Comparison of ENCODE assay signal across 17 cellular contexts in genomic region chr20:60535211-60535610, GRCh38.
DNase-seq lines count a peak whose midpoint lies in the region; ATAC-seq and TF ChIP-seq lines count a peak whose summit lies in the region.
"Had no signal": no experiment of that assay in that cellular context is flagged by ENCODE, and none has a peak within 500 bp of the region (broad histone marks: within the 10 kb centered on the region; RNA-seq: fewer than 3 reads in every experiment).

No MANE protein-coding gene starts in this region.

- H3K9me3 Mint-ChIP-seq in CD8-positive, alpha-beta memory T cell: peaks cover 0 to 2% (median 0%) of the 10 kb centered on the region in 5 donors
- H3K9me3 Mint-ChIP-seq in CD14-positive monocyte: peaks cover 0 to 4% (median 0%) of the 10 kb centered on the region in 7 donors

- POLR2A ChIA-PET in CD8-positive, alpha-beta memory T cell (lab: Charles Lee): no interaction called here

- no peak overlapping the region for H3K4ac ChIP-seq in mesendoderm (ENCODE audit: low read depth, low read length)

- no peak overlapping the region for H4K5ac ChIP-seq in mesendoderm (ENCODE audit: low read length)

- H3K4me1 ChIP-seq in mesendoderm (ENCODE audit: control insufficient read depth, low read depth, low read length): no peaks in the 10 kb centered on the region
- no peaks in the 10 kb centered on the region for H3K4me1 ChIP-seq in CD8-positive, alpha-beta memory T cell (ENCODE audit: insufficient read depth, low read length)
- H3K4me1 ChIP-seq: A549 had no signal

- H4K8ac ChIP-seq in mesendoderm (ENCODE audit: low read depth, low read length): no peak overlapping the region

- no peak overlapping the region for H3K4me3 Mint-ChIP-seq in CD8-positive, alpha-beta memory T cell
- H3K4me3 Mint-ChIP-seq in CD14-positive monocyte: no peak overlapping the region
- H3K4me3 Mint-ChIP-seq: CD4-positive, alpha-beta memory T cell had no signal

- TF ChIP-seq CTCF in VCaP (conservative IDR thresholded peaks at IDR 0.05): no peak
- no peak for TF ChIP-seq CTCF in CD14-positive monocyte (IDR thresholded peaks at IDR 0.05)

- ATAC-seq in GM19328 (IDR thresholded peaks at IDR 0.05; ENCODE audit: unreplicated experiment): no peak
- ATAC-seq: A549 had no signal

- no peak overlapping the region for H3K9ac ChIP-seq in mesendoderm (ENCODE audit: low read length)

- H2BK15ac ChIP-seq in mesendoderm (replicated peaks; ENCODE audit: low read depth): no peak overlapping the region

- H3K56ac ChIP-seq in mesendoderm (ENCODE audit: low read length): no peak overlapping the region

- H3K36me3 ChIP-seq in mesendoderm (ENCODE audit: control insufficient read depth, insufficient read depth, low read length): no peaks in the 10 kb centered on the region
- H3K36me3 ChIP-seq in CD8-positive, alpha-beta memory T cell (ENCODE audit: insufficient read depth, low read length): no peaks in the 10 kb centered on the region

- H3K4me2 ChIP-seq in mesendoderm (ENCODE audit: low read length): no peak overlapping the region
- H3K4me2 ChIP-seq: A549 had no signal

- H3K79me2 ChIP-seq in mesendoderm (ENCODE audit: control insufficient read depth, insufficient read depth, low read length): no peaks in the 10 kb centered on the region

- H2BK120ac ChIP-seq in mesendoderm (ENCODE audit: low read depth, low read length): no peak overlapping the region

- CTCF ChIA-PET in CD8-positive, alpha-beta memory T cell (lab: Charles Lee): no interaction called here

- no peaks in the 10 kb centered on the region for H3K4me1 Mint-ChIP-seq in CD8-positive, alpha-beta memory T cell
- H3K4me1 Mint-ChIP-seq in CD14-positive monocyte: no peaks in the 10 kb centered on the region
- H3K4me1 Mint-ChIP-seq: CD4-positive, alpha-beta memory T cell had no signal

- peaks cover 3 to 8% of the 10 kb centered on the region in 2 donors for H3K27me3 Mint-ChIP-seq in CD8-positive, alpha-beta memory T cell
- H3K27me3 Mint-ChIP-seq in CD14-positive monocyte (ENCODE audit: low read depth in 3 of 3): peaks cover 0 to 18% (median 1%) of the 10 kb centered on the region in 3 donors

- no peak overlapping the region for H3K18ac ChIP-seq in mesendoderm (ENCODE audit: low read length)

- H3K23ac ChIP-seq in mesendoderm (ENCODE audit: low read length): no peak overlapping the region

- no peaks in the 10 kb centered on the region for H3K36me3 Mint-ChIP-seq in CD8-positive, alpha-beta memory T cell
- H3K36me3 Mint-ChIP-seq in CD14-positive monocyte: no peaks in the 10 kb centered on the region
- H3K36me3 Mint-ChIP-seq: CD4-positive, alpha-beta memory T cell had no signal

- intact Hi-C loops in CD14-positive monocyte (cut with micrococcal nuclease): no loop called here

- no peaks in the 10 kb centered on the region for H3K9me3 ChIP-seq in CD8-positive, alpha-beta memory T cell (ENCODE audit: low read length)
- H3K9me3 ChIP-seq: A549 had no signal

- H3K27me3 ChIP-seq in mesendoderm (ENCODE audit: insufficient read depth, low read length, poor library complexity): no peaks in the 10 kb centered on the region
- no peaks in the 10 kb centered on the region for H3K27me3 ChIP-seq in CD8-positive, alpha-beta memory T cell (ENCODE audit: insufficient read depth, low read length, poor library complexity, severe bottlenecking)

- no peak overlapping the region for H3K4me3 ChIP-seq in mesendoderm (ENCODE audit: low read length)
- no peak overlapping the region for H3K4me3 ChIP-seq in CD8-positive, alpha-beta memory T cell (ENCODE audit: low read length)
- H3K4me3 ChIP-seq: A549 had no signal

- peak; percentile 30 for DNase-seq in NCI-H2196 (lab: John Stamatoyannopoulos, UW; ENCODE audit: unreplicated experiment)
- DNase-seq in NCI-H2196 treated with DMSO at 0.1 percent for 48 hours (lab: John Stamatoyannopoulos, UW; ENCODE audit: unreplicated experiment): no peak
- DNase-seq in mesendoderm: peak; percentile 25
- DNase-seq in CD8-positive, alpha-beta memory T cell: no peak
- DNase-seq in CD14-positive monocyte (ENCODE audit: low spot score): no peak
- DNase-seq: AML-193; Calu3; CD4-positive, alpha-beta memory T cell; DMS79 treated with DMSO at 0.1 percent for 48 hours; GOT3; H7; KG1 had no signal

- WGBS in mesendoderm (ENCODE audit: extremely low coverage, insufficient coverage, low lambda C conversion rate): no CpG with 5 or more reads among the region's 3 CpGs

- H3K27ac ChIP-seq in VCaP (peak overlapping the region; percentile 36), mesendoderm (ENCODE audit: low read depth, low read length) (no peak overlapping the region)
- no peak overlapping the region for H3K27ac ChIP-seq in CD8-positive, alpha-beta memory T cell (ENCODE audit: low read depth, low read length)
- H3K27ac ChIP-seq: 22Rv1, A549, C4-2B had no signal

- H3K79me1 ChIP-seq in mesendoderm (ENCODE audit: low read length): no peaks in the 10 kb centered on the region

- no peak overlapping the region for H3K27ac Mint-ChIP-seq in CD8-positive, alpha-beta memory T cell
- H3K27ac Mint-ChIP-seq in CD14-positive monocyte: no peak overlapping the region
- H3K27ac Mint-ChIP-seq: CD4-positive, alpha-beta memory T cell had no signal

- no peak overlapping the region for H2BK5ac ChIP-seq in mesendoderm (ENCODE audit: low read length)

- no peak overlapping the region for H2AK5ac ChIP-seq in mesendoderm (ENCODE audit: low read length)

Comparison
In these comparisons a context has a peak if more than half of its experiments do, and no peak if none do; other contexts are left out.
1. DNase-seq: peak in NCI-H2196 (single experiment) and mesendoderm (single experiment); none in NCI-H2196 treated with DMSO at 0.1 percent for 48 hours (single experiment), CD8-positive, alpha-beta memory T cell (0 of 5) and CD14-positive monocyte (single experiment).